In genomic region chr14:23237772-23238594, GRCh38 we compare ENCODE assay signal across 8 cellular contexts. TPM values are rescaled to one million over a fixed set of nuclear protein-coding genes. Genes with fewer than 3 reads are reported as not detected.
A peak's percentile ranks its signal among the peaks of the same experiment; 100 is the strongest.
DNase-seq lines count a peak whose midpoint lies in the region; ATAC-seq and TF ChIP-seq lines count a peak whose summit lies in the region.

Gene RNF212B (plus strand): TSS chr14:23237936. CDS start chr14:23240346, 2,410 bp downstream.

- TF ChIP-seq EP300 in transverse colon (IDR thresholded peaks at IDR 0.05; ENCODE audit: low read depth) = no peak

- H3K27ac ChIP-seq in transverse colon = peak within 1 kb of the TSS; percentile 45 to 71 (median 59)

- no peak for TF ChIP-seq POLR2A in transverse colon (IDR thresholded peaks at IDR 0.05)

- WGBS in transverse colon (ENCODE audit: low coverage in 1 of 2), 2 donors = 25 to 59% methylated on average over 19 to 39 of the region's 39 CpGs

- TF ChIP-seq CTCF in GM20000 (IDR thresholded peaks at IDR 0.05; ENCODE audit: extremely low read depth, missing control alignments) = no peak
- no peak for TF ChIP-seq CTCF in transverse colon (IDR thresholded peaks at IDR 0.05)

- H3K9me3 ChIP-seq in transverse colon = no peaks in the 10 kb centered on the region

- H3K36me3 ChIP-seq in transverse colon = no peaks in the 10 kb centered on the region

- peak within 1 kb of the TSS; percentile 11 to 35 (median 17) for H3K4me3 ChIP-seq in transverse colon

- intact Hi-C loops in left ventricle myocardium superior (cut with micrococcal nuclease) = no loop called here
- intact Hi-C loops in posterior cingulate gyrus (cut with DNase I) = no loop called here
- intact Hi-C loops in transverse colon (cut with DNase I; ENCODE audit: low total_unique reads) = no loop called here

- DNase-seq in AG08396 (ENCODE audit: low spot score) = peak; percentile 91
- DNase-seq in GM20000 (ENCODE audit: low spot score) = peak; percentile 89
- DNase-seq in NCI-H1417 treated with DMSO at 0.1 percent for 48 hours (lab: John Stamatoyannopoulos, UW) = peak; percentile 76
- DNase-seq in T-helper 2 cell = peak; percentile 40 to 79 (median 68)
- DNase-seq in amniotic stem cell (lab: John Stamatoyannopoulos, UW) = peak; percentile 19
- DNase-seq in left ventricle myocardium superior = peak; percentile 95
- DNase-seq in posterior cingulate gyrus = peak; percentile 48 to 96 (median 76)
- peak; percentile 96 for DNase-seq in transverse colon

- in situ Hi-C loops in transverse colon (cut with MboI; ENCODE audit: low pct_ligation_motif_present in 1 of 4, low pct_unique_long_range_greater_than_20kb in 1 of 4, low sequenced_read_pairs in 3 of 4) = no loop called here

- H3K4me1 ChIP-seq in transverse colon = peaks cover 0 to 9% (median 0%) of the 10 kb centered on the region in 4 donors

- ATAC-seq in left ventricle myocardium superior = peak; percentile 100

- no peaks in the 10 kb centered on the region for H3K27me3 ChIP-seq in transverse colon

RNA-seq across cellular contexts. Expression of gene RNF212B, which starts in this region (rescaled TPM):
- total RNA-seq in left ventricle myocardium superior (not detected), transverse colon (not detected)

Comparison
In these comparisons a context has a peak if more than half of its experiments do, and no peak if none do; other contexts are left out.
1. Peak in every context shown above with its lines: DNase-seq, ATAC-seq, H3K4me3 ChIP-seq and H3K27ac ChIP-seq.
2. Peak in DNase-seq and ATAC-seq in left ventricle myocardium superior; RNA of the gene not detected or under 1 TPM.
3. Peak in DNase-seq, H3K4me3 ChIP-seq and H3K27ac ChIP-seq in transverse colon; RNA of the gene not detected or under 1 TPM.
4. DNase-seq: peak in every context shown above with its lines; median percentile 96 in transverse colon; 95 in left ventricle myocardium superior; 91 in AG08396; 89 in GM20000; 76 in NCI-H1417 treated with DMSO at 0.1 percent for 48 hours; 76 in posterior cingulate gyrus; 68 in T-helper 2 cell; 19 in amniotic stem cell.